ENCODE assay signal across 1 cellular context in the genomic region with DNA sequence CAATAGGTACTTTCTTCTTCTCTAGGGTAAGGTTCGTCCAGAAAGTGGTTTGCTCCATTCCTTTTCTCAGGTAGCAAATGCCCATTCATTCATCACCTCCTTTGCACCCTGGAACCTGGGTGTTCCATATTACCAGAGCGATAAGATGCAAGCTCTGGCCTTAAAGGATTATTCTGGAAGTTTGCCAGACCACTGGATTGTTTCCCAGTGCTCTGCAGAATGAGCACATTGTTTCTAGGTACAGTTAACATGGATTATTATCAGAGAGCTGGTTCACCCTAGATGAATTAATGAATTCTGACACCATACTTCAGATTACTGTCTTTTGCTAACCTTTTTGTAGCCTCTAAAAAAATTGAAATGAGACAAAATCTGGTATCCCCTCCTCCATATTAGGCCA.
TF ChIP-seq lines count a peak whose summit lies in the region.

No MANE protein-coding gene starts in this region.

TF ChIP-seq in endothelial cell of umbilical vein, 7 proteins besides CTCF, POLR2A, EP300 and RAD21 (continued from another document):
- TF ChIP-seq GATA2 (IDR thresholded peaks at IDR 0.05; ENCODE audit: insufficient read depth, insufficient read length, low read depth, low read length), result no peak
